Comparison of ENCODE assay signal across 8 cellular contexts in the genomic region with DNA sequence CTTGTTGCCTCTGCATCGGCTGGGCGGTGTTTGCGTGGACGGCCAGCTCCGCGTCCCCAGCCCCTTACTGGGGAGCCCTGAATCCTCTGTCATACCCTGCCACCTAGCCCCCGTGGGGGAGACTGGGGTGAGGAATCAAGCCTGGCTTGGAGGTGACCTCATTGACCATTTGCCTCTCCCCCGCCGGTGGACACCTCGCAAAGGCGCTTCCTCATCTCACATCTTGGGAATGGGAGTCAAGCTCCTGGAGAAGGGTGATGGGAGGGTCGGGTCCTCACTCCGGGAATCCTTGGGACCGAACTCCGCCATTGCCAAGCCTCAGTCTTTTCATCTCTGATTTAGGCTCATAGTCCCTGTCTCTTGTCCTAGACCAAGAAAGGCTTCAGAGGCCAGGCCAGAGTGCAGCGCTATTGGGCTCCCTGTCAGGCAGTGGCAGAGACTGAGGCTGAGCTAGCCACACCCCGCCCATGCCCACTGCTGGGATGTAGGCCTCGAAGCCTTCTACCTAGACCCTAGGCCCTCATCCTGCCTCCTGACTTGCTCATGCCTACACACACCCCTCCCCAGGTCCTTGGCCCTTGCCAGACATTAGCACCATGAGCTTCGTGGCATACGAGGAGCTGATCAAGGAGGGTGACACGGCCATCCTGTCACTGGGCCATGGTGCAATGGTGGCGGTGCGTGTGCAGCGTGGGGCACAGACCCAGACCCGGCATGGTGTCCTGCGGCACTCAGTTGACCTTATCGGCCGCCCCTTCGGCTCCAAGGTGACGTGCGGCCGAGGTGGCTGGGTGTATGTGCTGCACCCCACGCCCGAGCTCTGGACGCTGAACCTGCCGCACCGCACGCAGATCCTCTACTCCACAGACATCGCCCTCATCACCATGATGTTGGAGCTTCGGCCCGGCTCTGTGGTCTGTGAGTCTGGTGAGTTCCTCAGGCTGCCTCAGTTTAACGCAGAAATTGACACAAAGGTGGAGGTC. TPM values are rescaled to one million over a fixed set of nuclear protein-coding genes. Genes with fewer than 3 reads are reported as not detected.
A peak's percentile ranks its signal among the peaks of the same experiment; 100 is the strongest.
DNase-seq lines count a peak whose midpoint lies in the region; ATAC-seq and TF ChIP-seq lines count a peak whose summit lies in the region.

No MANE protein-coding gene starts in this region.

- H3K4me2 ChIP-seq in PC-9 (peak overlapping the region; percentile 95), parathyroid adenoma (ENCODE audit: low read length) (peak overlapping the region; percentile 73)

- H3K9me2 ChIP-seq in PC-9 (ENCODE audit: insufficient read depth): no peaks in the 10 kb centered on the region

- H3K9me3 ChIP-seq in PC-9 (ENCODE audit: insufficient read depth, low read depth) (no peaks in the 10 kb centered on the region), parathyroid adenoma (ENCODE audit: control insufficient read depth, low read length) (no peaks in the 10 kb centered on the region)

- H2AFZ ChIP-seq in PC-9: peak overlapping the region; percentile 85
- peak overlapping the region; percentile 84 for H2AFZ ChIP-seq in parathyroid adenoma

- H3K9ac ChIP-seq in parathyroid adenoma: peak overlapping the region; percentile 28

- intact Hi-C loops in PC-9 (cut with micrococcal nuclease; ENCODE audit: unreplicated experiment): loop anchor here (1.0 kb wide), 1 partner anchor 11 kb away; no protein-coding TSS in a partner anchor

- DNase-seq in GM03348 (ENCODE audit: low spot score) (peak; percentile 25), PC-9 (no peak), epithelial cell of proximal tubule (ENCODE audit: low read depth) (no peak), NCI-H2029 treated with DMSO at 0.1 percent for 48 hours (lab: John Stamatoyannopoulos, UW) (no peak), mesenteric fat pad (ENCODE audit: low spot score) (no peak)

- peak overlapping the region; percentile 79 for H3K4me3 ChIP-seq in PC-9
- peak overlapping the region; percentile 66 for H3K4me3 ChIP-seq in epithelial cell of proximal tubule (ENCODE audit: low read depth, low read length)
- H3K4me3 ChIP-seq in parathyroid adenoma (ENCODE audit: low read depth, low read length): peak overlapping the region; percentile 68

- H3K27ac ChIP-seq in PC-9 (peak overlapping the region; percentile 6; the same call in 1 of the 2 replicates), parathyroid adenoma (peak overlapping the region; percentile 60)

- H3K4me1 ChIP-seq in PC-9 (replicated peaks; ENCODE audit: insufficient read depth) (peaks cover 23% of the 10 kb centered on the region), parathyroid adenoma (peaks cover 8% of the 10 kb centered on the region)

- POLR2A ChIA-PET in PC-9 (lab: Charles Lee; ENCODE audit: unreplicated experiment): interaction anchor here (0.5 to 1.2 kb wide), 3 partner anchors 10 to 224 kb away, joined by 3 to 10 read pairs (median 5); no protein-coding TSS in a partner anchor

- H3F3A ChIP-seq in PC-9 (ENCODE audit: insufficient read depth, low read depth): peaks cover 29% of the 10 kb centered on the region; the same call in 1 of the 2 replicates

- no peaks in the 10 kb centered on the region for H3K27me3 ChIP-seq in PC-9 (ENCODE audit: insufficient read depth, low read depth)
- H3K27me3 ChIP-seq in parathyroid adenoma (ENCODE audit: control insufficient read depth, insufficient read depth, low read length): no peaks in the 10 kb centered on the region

- H3K36me3 ChIP-seq in PC-9 (ENCODE audit: low read depth): peaks cover 18% of the 10 kb centered on the region; the same call in 1 of the 2 replicates
- no peaks in the 10 kb centered on the region for H3K36me3 ChIP-seq in parathyroid adenoma (ENCODE audit: control insufficient read depth, insufficient read depth, low read length)

- TF ChIP-seq CTCF in PC-9 (conservative IDR thresholded peaks at IDR 0.05) (no peak), epithelial cell of proximal tubule (conservative IDR thresholded peaks at IDR 0.05; ENCODE audit: low read depth, low read length) (no peak), parathyroid adenoma (IDR thresholded peaks at IDR 0.05) (no peak)

- TSS peak; percentile 62 for BruUV-seq in PC-9 (replicated peaks; lab: Mats Ljungman, UMichigan)

- peaks cover 34% of the 10 kb centered on the region for H4K20me1 ChIP-seq in PC-9 (ENCODE audit: insufficient read depth)

- ATAC-seq in GM19351 (IDR thresholded peaks at IDR 0.05; ENCODE audit: unreplicated experiment) (no peak), GM21737 (IDR thresholded peaks at IDR 0.05; ENCODE audit: unreplicated experiment) (no peak)

- CTCF ChIA-PET in PC-9 (lab: Charles Lee): interaction anchor here (0.6 to 1.9 kb wide), 4 partner anchors 12 to 194 kb away, joined by 4 to 10 read pairs (median 4); no protein-coding TSS in a partner anchor

- H3K79me2 ChIP-seq in PC-9 (ENCODE audit: low read depth) (peaks cover 44% of the 10 kb centered on the region), parathyroid adenoma (peaks cover 10% of the 10 kb centered on the region)

RNA-seq across cellular contexts. Expression of gene TRMT61A, which starts 0.7 kb away (rescaled TPM):
- 22.5 and 25.9 TPM in 2 replicates for total RNA-seq in PC-9 (2021)
- 9.0 and 21.9 TPM in 2 replicates for total RNA-seq in epithelial cell of proximal tubule
- 13.8 TPM for total RNA-seq in mesenteric fat pad

RNA-seq across cellular contexts. Expression of gene CKB, which starts 7.0 kb away (rescaled TPM):
- 64.4 and 66.8 TPM in 2 replicates for total RNA-seq in PC-9 (2021)
- 492 and 789 TPM in 2 replicates for total RNA-seq in epithelial cell of proximal tubule
- total RNA-seq in mesenteric fat pad: 90.1 TPM

RNA-seq across cellular contexts. Expression of gene BAG5, which starts 32.8 kb away (rescaled TPM):
- total RNA-seq in PC-9 (2021) (61.5 and 76.5 TPM in 2 replicates), epithelial cell of proximal tubule (26.6 and 27.2 TPM in 2 replicates), mesenteric fat pad (55.1 TPM)

RNA-seq across cellular contexts. Expression of gene COA8, which starts 33.1 kb away (rescaled TPM):
- total RNA-seq in PC-9 (2021) (93.8 and 101 TPM in 2 replicates), epithelial cell of proximal tubule (29.0 and 44.0 TPM in 2 replicates), mesenteric fat pad (45.8 TPM)
